1 cellular context compared by ENCODE assay signal in the genomic region with DNA sequence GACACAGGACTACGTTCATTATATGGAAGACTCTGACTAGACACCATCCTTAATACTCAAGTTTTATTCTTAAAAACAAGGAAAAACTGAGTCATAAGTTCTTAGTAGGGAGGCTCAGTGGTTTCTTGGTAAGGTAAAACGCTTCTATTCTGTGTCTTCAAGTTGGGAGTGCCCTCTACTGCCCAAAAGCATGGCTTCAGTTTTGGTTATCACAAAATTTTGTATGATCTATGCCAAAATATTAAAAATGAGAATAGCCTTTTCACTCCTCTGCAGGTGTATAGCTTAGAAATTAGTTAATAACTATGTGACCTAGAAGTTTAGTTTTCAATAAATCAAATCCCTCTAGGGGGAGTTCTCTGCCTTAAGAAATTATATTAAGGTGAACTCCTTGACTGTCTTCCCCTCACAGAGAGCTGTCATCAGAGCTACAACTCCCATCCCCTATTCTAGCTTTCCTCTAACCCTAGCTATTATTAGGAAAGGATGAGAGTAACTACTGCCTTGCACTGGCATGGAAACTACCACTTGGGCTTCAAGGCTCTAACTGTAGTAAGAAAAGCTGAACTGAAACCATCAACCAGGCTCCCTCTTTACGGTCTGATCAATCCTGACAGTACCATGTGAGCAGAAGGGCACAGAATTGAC.
TF ChIP-seq lines count a peak whose summit lies in the region.

No MANE protein-coding gene starts in this region.

TF ChIP-seq in GM12878, 131 proteins besides CTCF, POLR2A, EP300 and RAD21 (continued from another document):
- TF ChIP-seq, protein P1, sequence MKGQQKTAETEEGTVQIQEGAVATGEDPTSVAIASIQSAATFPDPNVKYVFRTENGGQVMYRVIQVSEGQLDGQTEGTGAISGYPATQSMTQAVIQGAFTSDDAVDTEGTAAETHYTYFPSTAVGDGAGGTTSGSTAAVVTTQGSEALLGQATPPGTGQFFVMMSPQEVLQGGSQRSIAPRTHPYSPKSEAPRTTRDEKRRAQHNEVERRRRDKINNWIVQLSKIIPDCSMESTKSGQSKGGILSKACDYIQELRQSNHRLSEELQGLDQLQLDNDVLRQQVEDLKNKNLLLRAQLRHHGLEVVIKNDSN (IDR thresholded peaks at IDR 0.05; ENCODE audit: borderline replicate concordance, extremely low read length, insufficient read depth, low read depth, low read length) = no peak
- TF ChIP-seq STAT3 (IDR thresholded peaks at IDR 0.05; ENCODE audit: low read depth, low read length) = no peak
- no peak for TF ChIP-seq GABPA (IDR thresholded peaks at IDR 0.05; ENCODE audit: low read depth)
- TF ChIP-seq FOS (IDR thresholded peaks at IDR 0.05; ENCODE audit: borderline replicate concordance, extremely low read depth, insufficient read length) = no peak
- no peak for TF ChIP-seq SREBF2 (IDR thresholded peaks at IDR 0.05; ENCODE audit: low read length)
- TF ChIP-seq, protein P2, sequence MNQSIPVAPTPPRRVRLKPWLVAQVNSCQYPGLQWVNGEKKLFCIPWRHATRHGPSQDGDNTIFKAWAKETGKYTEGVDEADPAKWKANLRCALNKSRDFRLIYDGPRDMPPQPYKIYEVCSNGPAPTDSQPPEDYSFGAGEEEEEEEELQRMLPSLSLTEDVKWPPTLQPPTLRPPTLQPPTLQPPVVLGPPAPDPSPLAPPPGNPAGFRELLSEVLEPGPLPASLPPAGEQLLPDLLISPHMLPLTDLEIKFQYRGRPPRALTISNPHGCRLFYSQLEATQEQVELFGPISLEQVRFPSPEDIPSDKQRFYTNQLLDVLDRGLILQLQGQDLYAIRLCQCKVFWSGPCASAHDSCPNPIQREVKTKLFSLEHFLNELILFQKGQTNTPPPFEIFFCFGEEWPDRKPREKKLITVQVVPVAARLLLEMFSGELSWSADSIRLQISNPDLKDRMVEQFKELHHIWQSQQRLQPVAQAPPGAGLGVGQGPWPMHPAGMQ (IDR thresholded peaks at IDR 0.05; ENCODE audit: borderline replicate concordance) = no peak
- TF ChIP-seq, protein P3, sequence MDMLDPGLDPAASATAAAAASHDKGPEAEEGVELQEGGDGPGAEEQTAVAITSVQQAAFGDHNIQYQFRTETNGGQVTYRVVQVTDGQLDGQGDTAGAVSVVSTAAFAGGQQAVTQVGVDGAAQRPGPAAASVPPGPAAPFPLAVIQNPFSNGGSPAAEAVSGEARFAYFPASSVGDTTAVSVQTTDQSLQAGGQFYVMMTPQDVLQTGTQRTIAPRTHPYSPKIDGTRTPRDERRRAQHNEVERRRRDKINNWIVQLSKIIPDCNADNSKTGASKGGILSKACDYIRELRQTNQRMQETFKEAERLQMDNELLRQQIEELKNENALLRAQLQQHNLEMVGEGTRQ (IDR thresholded peaks at IDR 0.05; ENCODE audit: borderline replicate concordance, low read depth, low read length) = no peak
- no peak for TF ChIP-seq ZBED1 (IDR thresholded peaks at IDR 0.05; ENCODE audit: borderline replicate concordance)
- peak; percentile 44; the same call in 1 of the 2 replicates for TF ChIP-seq MTA2 (IDR thresholded peaks at IDR 0.05; ENCODE audit: low read depth)
- no peak for TF ChIP-seq TCF7 (IDR thresholded peaks at IDR 0.05; ENCODE audit: borderline replicate concordance)
- no peak for TF ChIP-seq YY1 (IDR thresholded peaks at IDR 0.05; ENCODE audit: low read depth, low read length)
- no peak for TF ChIP-seq SP1 (IDR thresholded peaks at IDR 0.05; ENCODE audit: low read depth, low read length)
- TF ChIP-seq BACH1 (IDR thresholded peaks at IDR 0.05; ENCODE audit: borderline replicate concordance) = no peak
- TF ChIP-seq, protein P4, sequence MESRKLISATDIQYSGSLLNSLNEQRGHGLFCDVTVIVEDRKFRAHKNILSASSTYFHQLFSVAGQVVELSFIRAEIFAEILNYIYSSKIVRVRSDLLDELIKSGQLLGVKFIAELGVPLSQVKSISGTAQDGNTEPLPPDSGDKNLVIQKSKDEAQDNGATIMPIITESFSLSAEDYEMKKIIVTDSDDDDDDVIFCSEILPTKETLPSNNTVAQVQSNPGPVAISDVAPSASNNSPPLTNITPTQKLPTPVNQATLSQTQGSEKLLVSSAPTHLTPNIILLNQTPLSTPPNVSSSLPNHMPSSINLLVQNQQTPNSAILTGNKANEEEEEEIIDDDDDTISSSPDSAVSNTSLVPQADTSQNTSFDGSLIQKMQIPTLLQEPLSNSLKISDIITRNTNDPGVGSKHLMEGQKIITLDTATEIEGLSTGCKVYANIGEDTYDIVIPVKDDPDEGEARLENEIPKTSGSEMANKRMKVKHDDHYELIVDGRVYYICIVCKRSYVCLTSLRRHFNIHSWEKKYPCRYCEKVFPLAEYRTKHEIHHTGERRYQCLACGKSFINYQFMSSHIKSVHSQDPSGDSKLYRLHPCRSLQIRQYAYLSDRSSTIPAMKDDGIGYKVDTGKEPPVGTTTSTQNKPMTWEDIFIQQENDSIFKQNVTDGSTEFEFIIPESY (IDR thresholded peaks at IDR 0.05) = no peak
